23 cellular contexts compared by ENCODE assay signal in the genomic region with DNA sequence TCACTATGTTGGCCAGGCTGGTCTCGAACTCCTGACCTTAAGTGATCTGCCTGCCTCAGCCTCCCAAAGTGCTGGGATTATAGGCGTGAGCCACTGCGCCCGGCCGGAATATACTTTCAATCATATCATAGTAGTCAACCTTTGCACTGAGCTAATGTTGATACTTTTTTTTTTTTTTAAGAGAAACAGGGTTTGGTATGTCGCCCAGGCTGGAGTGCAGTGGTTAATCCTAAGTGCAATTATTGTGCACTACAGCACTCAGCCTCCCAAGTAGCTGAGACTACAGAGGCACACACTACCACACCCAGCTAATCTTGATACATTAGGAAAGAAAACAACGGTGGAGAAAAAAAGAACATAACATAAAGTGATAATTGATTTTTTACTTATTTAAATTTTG. TPM values are rescaled to one million over a fixed set of nuclear protein-coding genes. Genes with fewer than 3 reads are reported as not detected.
DNase-seq lines count a peak whose midpoint lies in the region; FAIRE-seq and TF ChIP-seq lines count a peak whose summit lies in the region.
"Had no signal": no experiment of that assay in that cellular context is flagged by ENCODE, and none has a peak within 500 bp of the region (broad histone marks: within the 10 kb centered on the region; RNA-seq: fewer than 3 reads in every experiment).

No MANE protein-coding gene starts in this region.

- H3K4me1 ChIP-seq in A673 (ENCODE audit: insufficient read depth, low read length, poor library complexity, severe bottlenecking), result peaks cover 32% of the 10 kb centered on the region
- H3K4me1 ChIP-seq in duodenal mucosa (ENCODE audit: control insufficient read depth in 1 of 2, insufficient read depth in 2 of 2, low read length in 2 of 2), result peaks cover 10 to 35% of the 10 kb centered on the region in 2 donors
- H3K4me1 ChIP-seq in neutrophil (ENCODE audit: control insufficient read depth in 1 of 2, insufficient read depth in 1 of 2, low read depth in 1 of 2, low read length in 1 of 2), result peaks cover 29 to 34% of the 10 kb centered on the region in 2 experiments
- H3K4me1 ChIP-seq in spleen, result peaks cover 0 to 60% (median 42%) of the 10 kb centered on the region in 6 donors

- FAIRE-seq in H54 (lab: Jason Lieb, UNC), result peak; percentile 20

- TF ChIP-seq CTCF in A673 (conservative IDR thresholded peaks at IDR 0.05; ENCODE audit: low read depth, low read length), result no peak
- TF ChIP-seq CTCF in neutrophil (IDR thresholded peaks at IDR 0.05), result no peak
- no peak for TF ChIP-seq CTCF in spleen (IDR thresholded peaks at IDR 0.05 in 8 of 11, conservative IDR thresholded peaks at IDR 0.05 in 3 of 11)

- H3K27ac ChIP-seq in A673 (ENCODE audit: low read depth, low read length, poor library complexity, severe bottlenecking), result peak overlapping the region; percentile 74
- H3K27ac ChIP-seq in duodenal mucosa (ENCODE audit: low read depth, low read length), result no peak overlapping the region
- H3K27ac ChIP-seq in neutrophil, result peak overlapping the region; percentile 68
- H3K27ac ChIP-seq in spleen, result peak overlapping the region in 1 of 8 donors; percentile 12

- H3K9me3 ChIP-seq in A673 (ENCODE audit: low read depth, low read length, poor library complexity, severe bottlenecking), result no peaks in the 10 kb centered on the region
- H3K9me3 ChIP-seq in duodenal mucosa (ENCODE audit: control insufficient read depth in 1 of 2, low read length in 2 of 2), result no peaks in the 10 kb centered on the region
- no peaks in the 10 kb centered on the region for H3K9me3 ChIP-seq in neutrophil
- no peaks in the 10 kb centered on the region for H3K9me3 ChIP-seq in spleen

- intact Hi-C loops in A673 (cut with micrococcal nuclease; ENCODE audit: unreplicated experiment) (no loop called here), spleen (cut with DNase I; ENCODE audit: low total_unique reads) (no loop called here)

- peak overlapping the region in 1 of 2 donors; percentile 13 for H3K9ac ChIP-seq in duodenal mucosa (ENCODE audit: low read depth in 1 of 2, low read length in 2 of 2)

- H3K27me3 ChIP-seq in A673 (replicated peaks; ENCODE audit: insufficient read depth, low read depth, low read length, poor library complexity), result no peaks in the 10 kb centered on the region
- H3K27me3 ChIP-seq in duodenal mucosa (ENCODE audit: control insufficient read depth in 1 of 2, insufficient read depth in 2 of 2, low read length in 2 of 2), result no peaks in the 10 kb centered on the region
- H3K27me3 ChIP-seq in neutrophil, result no peaks in the 10 kb centered on the region
- H3K27me3 ChIP-seq in spleen (replicated peaks in 1 of 7), result no peaks in the 10 kb centered on the region

- H3K4me3 ChIP-seq in A673 (ENCODE audit: low read depth, low read length, poor library complexity, severe bottlenecking) (no peak overlapping the region), duodenal mucosa (ENCODE audit: low read depth in 1 of 2, low read length in 2 of 2) (peak overlapping the region; percentile 14 to 31), neutrophil (ENCODE audit: low read depth in 1 of 2, low read length in 1 of 2) (no peak overlapping the region), spleen (no peak overlapping the region)
- H3K4me3 ChIP-seq: skin epidermis had no signal

- DNase-seq in A673 (ENCODE audit: low spot score), result no peak
- no peak for DNase-seq in H54 (ENCODE audit: insufficient read length, low spot score)
- DNase-seq in HuH-7.5 (ENCODE audit: low spot score), result no peak
- no peak for DNase-seq in NCI-H1417 treated with DMSO at 0.1 percent for 48 hours (lab: John Stamatoyannopoulos, UW)
- DNase-seq in spleen, result no peak
- no peak for DNase-seq in NCI-H82 (lab: John Stamatoyannopoulos, UW)
- DNase-seq: activated CD4-positive, alpha-beta T cell treated with anti-CD3 and anti-CD28 coated beads, Interleukin-2, amount 50 U/mL, for 1 hour; activated naive CD4-positive, alpha-beta T cell treated with anti-CD3 and anti-CD28 coated beads for 36 hours; glutamatergic neuron; kidney glomerular epithelial cell; naive B cell; NCI-H146; NCI-H2171 treated with DMSO at 0.1 percent for 48 hours; NCI-H524 treated with DMSO at 0.1 percent for 48 hours; nucleus accumbens; stimulated activated CD4-positive, alpha-beta T cell treated with anti-CD3 and anti-CD28 coated beads, Interleukin-4, amount 100 ng/mL, for 1 hour; T-helper 9 cell had no signal

- no peaks in the 10 kb centered on the region for H3K36me3 ChIP-seq in A673 (ENCODE audit: insufficient read depth, low read length, poor library complexity, severe bottlenecking)
- no peaks in the 10 kb centered on the region for H3K36me3 ChIP-seq in duodenal mucosa (ENCODE audit: control insufficient read depth in 1 of 2, insufficient read depth in 2 of 2, low read length in 2 of 2)
- H3K36me3 ChIP-seq in neutrophil, result no peaks in the 10 kb centered on the region
- peaks cover 0 to 7% (median 0%) of the 10 kb centered on the region in 6 donors for H3K36me3 ChIP-seq in spleen

- POLR2A ChIA-PET in A673 (lab: Charles Lee; ENCODE audit: low non-redundant PET), result interaction anchor here (0.6 kb wide), 1 partner anchor 1152 kb away, joined by 5 read pairs; no protein-coding TSS in a partner anchor

- CTCF ChIA-PET in A673 (lab: Charles Lee), result no interaction called here

- 93 to 97% (median 95%) methylated on average over 7 of the region's 7 CpGs for WGBS in spleen, 5 donors

- BruUV-seq in A673 (replicated peaks; lab: Mats Ljungman, UMichigan), result no TSS peak

- TF ChIP-seq POLR2A in H54 (IDR thresholded peaks at IDR 0.05; ENCODE audit: low read depth, low read length), result no peak
- TF ChIP-seq POLR2A in spleen (IDR thresholded peaks at IDR 0.05), result no peak

RNA-seq across cellular contexts. Expression of a gene that starts 15.6 kb away (rescaled TPM):
- total RNA-seq in A673 (2021) (52.8 and 60.9 TPM in 2 replicates), spleen (10 to 100 TPM; 27.3 to 48.4 (median 33.5) TPM)
- 1 to 10 TPM; 5.0 to 8.5 (median 5.8) TPM for polyA plus RNA-seq in spleen

RNA-seq across cellular contexts. Expression of a gene that starts 29.8 kb away (rescaled TPM):
- total RNA-seq in A673 (2021), result 0.66 TPM in 1 of 2 replicates, not detected in the other
- total RNA-seq in spleen, result not detected
- polyA plus RNA-seq in spleen, result not detected
- total RNA-seq: RPMI7951, temporal lobe had no signal
- polyA plus RNA-seq: CD14-positive monocyte had no signal

Comparison
In these comparisons a context has a peak if more than half of its experiments do, and no peak if none do; other contexts are left out.
1. H3K4me3 ChIP-seq: peak in duodenal mucosa (2 of 2); none in A673 (single experiment), neutrophil (0 of 2) and spleen (0 of 8).